16 cellular contexts compared by ENCODE assay signal in genomic region chr1:31822766-31823165, GRCh38. TPM values are rescaled to one million over a fixed set of nuclear protein-coding genes. Genes with fewer than 3 reads are reported as not detected.
DNase-seq lines count a peak whose midpoint lies in the region; ATAC-seq lines count a peak whose summit lies in the region.
"Had no signal": no experiment of that assay in that cellular context is flagged by ENCODE, and none has a peak within 500 bp of the region (broad histone marks: within the 10 kb centered on the region; RNA-seq: fewer than 3 reads in every experiment).

No MANE protein-coding gene starts in this region.

- peak; percentile 64 for DNase-seq in AG08395 (ENCODE audit: low spot score)
- DNase-seq in globus pallidus (ENCODE audit: low spot score), result peak; percentile 93
- peak; percentile 14 for DNase-seq in occipital lobe (lab: John Stamatoyannopoulos, UW)
- no peak for DNase-seq in NCI-H2227 (lab: John Stamatoyannopoulos, UW; ENCODE audit: unreplicated experiment)
- DNase-seq in hepatic stellate cell (ENCODE audit: low spot score), result no peak
- DNase-seq: activated effector memory CD4-positive, alpha-beta T cell treated with Interleukin-2 at 50 U/mL for 16 hours; amniotic stem cell; foreskin melanocyte; naive B cell; NCI-H1436 treated with DMSO at 0.1 percent for 48 hours; SJCRH30 had no signal

- H3K27ac ChIP-seq in angular gyrus (ENCODE audit: low read depth, low read length), result peak overlapping the region; percentile 77
- H3K27ac ChIP-seq: SJCRH30, thoracic aorta had no signal

- ATAC-seq in GM18867 (IDR thresholded peaks at IDR 0.05; ENCODE audit: unreplicated experiment), result no peak
- ATAC-seq in HG03432 (IDR thresholded peaks at IDR 0.05; ENCODE audit: unreplicated experiment), result no peak

RNA-seq across cellular contexts. Expression of gene SPOCD1, which starts 6.9 kb away (rescaled TPM):
- total RNA-seq in occipital lobe, result not detected
- total RNA-seq: T-helper 2 cell treated with Interferon-gamma antibody and Interleukin-4, amounts not matched to agents 100 ng/mL and 5 ng/mL, for 36 hours had no signal

RNA-seq across cellular contexts. Expression of gene ADGRB2, which starts 58.6 kb away (rescaled TPM):
- total RNA-seq in occipital lobe, result 75.0 TPM

Comparison
In these comparisons a context has a peak if more than half of its experiments do, and no peak if none do; other contexts are left out.
1. DNase-seq: peak in AG08395 (single experiment), globus pallidus (single experiment) and occipital lobe (single experiment); none in NCI-H2227 (single experiment) and hepatic stellate cell (single experiment).